1 cellular context compared by ENCODE assay signal in the genomic region with DNA sequence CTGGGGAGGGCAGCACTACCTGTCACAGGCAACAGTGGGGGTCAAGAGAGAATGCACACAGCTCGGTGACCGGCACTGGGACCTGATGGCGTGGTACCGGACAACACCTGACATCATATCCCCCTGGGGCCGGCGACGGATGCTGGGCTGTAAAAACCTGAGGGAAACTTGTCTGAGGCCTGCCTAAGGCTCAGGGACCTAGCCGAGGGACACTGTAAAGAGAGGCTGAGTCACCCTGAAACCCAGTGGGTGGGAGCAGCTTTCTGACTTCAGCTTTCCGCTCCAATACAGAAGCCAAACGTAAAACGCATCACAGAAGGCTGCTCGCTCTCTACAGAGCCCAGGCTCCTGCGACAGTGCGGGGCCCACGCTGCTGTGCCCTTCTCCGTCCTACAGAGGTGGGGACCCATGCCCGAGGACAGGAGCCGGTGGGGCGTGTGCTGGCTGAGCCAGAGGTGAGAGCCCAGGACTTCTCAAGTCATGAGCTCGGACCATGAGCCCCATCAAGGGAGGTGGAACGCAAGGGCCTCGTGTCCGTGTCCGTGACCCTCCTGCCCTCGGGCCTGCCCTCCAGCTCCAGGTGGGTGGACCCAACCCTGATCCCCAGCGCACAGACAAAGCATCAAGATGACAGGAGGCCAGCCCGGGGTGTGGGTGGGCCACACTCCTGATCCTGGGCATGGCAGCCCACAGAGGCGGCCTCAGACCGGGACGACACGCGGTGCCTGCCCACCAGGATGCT.
TF ChIP-seq lines count a peak whose summit lies in the region.

No MANE protein-coding gene starts in this region.

TF ChIP-seq in IMR-90, 13 proteins besides CTCF, POLR2A, EP300 and RAD21:
- TF ChIP-seq MXI1 (IDR thresholded peaks at IDR 0.05; ENCODE audit: borderline replicate concordance, low read depth, low read length) (no peak), CHD1 (IDR thresholded peaks at IDR 0.05; ENCODE audit: low read depth, low read length) (no peak), MAFK (IDR thresholded peaks at IDR 0.05; ENCODE audit: low read depth, low read length) (no peak), BHLHE40 (IDR thresholded peaks at IDR 0.05; ENCODE audit: low read depth, low read length) (no peak), NFE2L2 (IDR thresholded peaks at IDR 0.05; ENCODE audit: low read depth, low read length) (no peak), SMC3 (IDR thresholded peaks at IDR 0.05; ENCODE audit: low read depth, low read length) (no peak), FOS (IDR thresholded peaks at IDR 0.05; ENCODE audit: low read depth, low read length) (no peak), RFX5 (IDR thresholded peaks at IDR 0.05; ENCODE audit: low read depth, low read length) (no peak), CEBPB (IDR thresholded peaks at IDR 0.05; ENCODE audit: low read depth, low read length) (no peak), MAZ (IDR thresholded peaks at IDR 0.05; ENCODE audit: borderline replicate concordance, low read depth, low read length) (no peak), RCOR1 (IDR thresholded peaks at IDR 0.05; ENCODE audit: insufficient replicate concordance, low read length) (no peak)
- TF ChIP-seq, protein P1, sequence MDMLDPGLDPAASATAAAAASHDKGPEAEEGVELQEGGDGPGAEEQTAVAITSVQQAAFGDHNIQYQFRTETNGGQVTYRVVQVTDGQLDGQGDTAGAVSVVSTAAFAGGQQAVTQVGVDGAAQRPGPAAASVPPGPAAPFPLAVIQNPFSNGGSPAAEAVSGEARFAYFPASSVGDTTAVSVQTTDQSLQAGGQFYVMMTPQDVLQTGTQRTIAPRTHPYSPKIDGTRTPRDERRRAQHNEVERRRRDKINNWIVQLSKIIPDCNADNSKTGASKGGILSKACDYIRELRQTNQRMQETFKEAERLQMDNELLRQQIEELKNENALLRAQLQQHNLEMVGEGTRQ (IDR thresholded peaks at IDR 0.05; ENCODE audit: low read depth, low read length): no peak
- TF ChIP-seq, protein P2, sequence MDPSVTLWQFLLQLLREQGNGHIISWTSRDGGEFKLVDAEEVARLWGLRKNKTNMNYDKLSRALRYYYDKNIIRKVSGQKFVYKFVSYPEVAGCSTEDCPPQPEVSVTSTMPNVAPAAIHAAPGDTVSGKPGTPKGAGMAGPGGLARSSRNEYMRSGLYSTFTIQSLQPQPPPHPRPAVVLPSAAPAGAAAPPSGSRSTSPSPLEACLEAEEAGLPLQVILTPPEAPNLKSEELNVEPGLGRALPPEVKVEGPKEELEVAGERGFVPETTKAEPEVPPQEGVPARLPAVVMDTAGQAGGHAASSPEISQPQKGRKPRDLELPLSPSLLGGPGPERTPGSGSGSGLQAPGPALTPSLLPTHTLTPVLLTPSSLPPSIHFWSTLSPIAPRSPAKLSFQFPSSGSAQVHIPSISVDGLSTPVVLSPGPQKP (IDR thresholded peaks at IDR 0.05; ENCODE audit: borderline replicate concordance, low read depth, low read length): no peak
TF ChIP-seq in IMR-90: peak in this region for 0.
